1 cellular context compared by ENCODE assay signal in genomic region chr4:67746797-67747495, GRCh38.
TF ChIP-seq lines count a peak whose summit lies in the region.

No MANE protein-coding gene starts in this region.

TF ChIP-seq in HepG2, 621 proteins besides CTCF, POLR2A, EP300 and RAD21:
- TF ChIP-seq ARID3A (IDR thresholded peaks at IDR 0.05; ENCODE audit: low read depth, low read length) (peak; percentile 69; the same call in 1 of the 2 replicates), FOXO1 (CRISPR knock-in tag; IDR thresholded peaks at IDR 0.05) (no peak)
TF ChIP-seq in HepG2: peak in this region for 1.
